ENCODE assay signal across 8 cellular contexts in the genomic region with DNA sequence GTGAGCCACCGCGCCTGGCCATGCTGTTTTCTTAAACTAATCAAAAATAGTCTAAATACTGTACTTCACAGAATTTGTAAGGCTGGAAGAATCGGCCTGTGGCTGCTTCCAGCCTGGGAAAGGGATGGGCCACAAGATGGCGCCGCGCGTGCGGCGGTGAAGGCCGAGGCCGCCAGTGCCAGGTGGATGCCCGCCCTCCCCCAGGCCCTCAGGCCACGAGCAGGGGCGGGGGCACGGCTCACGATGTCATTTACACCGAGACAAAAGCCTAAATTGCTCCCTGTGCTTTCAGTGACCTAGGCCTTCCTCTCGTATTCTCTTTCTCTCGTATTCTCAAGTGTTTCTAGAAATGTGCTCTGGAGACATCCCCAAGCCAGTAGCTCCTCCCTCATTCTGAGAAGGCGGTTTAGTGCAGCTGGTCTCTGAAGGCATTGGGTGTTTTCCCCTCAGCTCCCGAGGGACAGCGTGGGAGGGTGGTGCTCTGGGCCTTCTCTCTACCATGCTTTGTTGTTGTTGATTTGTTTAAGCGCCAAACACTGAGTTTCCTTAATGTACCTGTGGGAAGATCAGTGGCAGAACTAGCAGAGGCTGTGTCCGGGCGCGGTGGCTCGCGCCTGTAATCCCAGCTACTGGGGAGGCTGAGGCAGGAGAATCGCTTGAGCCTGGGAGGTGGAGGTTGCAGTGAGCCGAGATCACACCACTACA.
DNase-seq lines count a peak whose midpoint lies in the region; ATAC-seq and TF ChIP-seq lines count a peak whose summit lies in the region.

No MANE protein-coding gene starts in this region.

- peaks cover 17% of the 10 kb centered on the region for H3K4me1 Mint-ChIP-seq in chondrocyte (ENCODE audit: low read depth)

- no peak for DNase-seq in AG09309 (ENCODE audit: low read depth)
- peak; percentile 81 for DNase-seq in NCI-H2196 (lab: John Stamatoyannopoulos, UW; ENCODE audit: unreplicated experiment)
- peak; percentile 61 to 65 for DNase-seq in activated CD4-positive, alpha-beta T cell treated with anti-CD3 and anti-CD28 coated beads for 24 hours (ENCODE audit: low read depth in 2 of 2)
- DNase-seq in chondrocyte (ENCODE audit: low spot score) = peak; percentile 69
- peak; percentile 83 for DNase-seq in left lobe of liver (ENCODE audit: low spot score)
- peak; percentile 79 for DNase-seq in stimulated activated CD4-positive, alpha-beta T cell treated with anti-CD3 and anti-CD28 coated beads, Interleukin-2, amount 100 ng/mL, for 24 hours

- H3K27me3 Mint-ChIP-seq in chondrocyte (ENCODE audit: low read depth) = no peaks in the 10 kb centered on the region

- peak overlapping the region; percentile 65 for H3K27ac Mint-ChIP-seq in chondrocyte (ENCODE audit: unreplicated experiment)

- H3K4me3 Mint-ChIP-seq in chondrocyte (ENCODE audit: unreplicated experiment) = peak overlapping the region; percentile 63

- H3K4me3 ChIP-seq in AG09309 (ENCODE audit: control insufficient read depth, low read depth, low read length) = peak overlapping the region; percentile 41

- TF ChIP-seq CTCF in AG09309 (IDR thresholded peaks at IDR 0.05; ENCODE audit: control insufficient read depth, insufficient read depth, low read depth, low read length, missing control alignments) (peak; percentile 81), chondrocyte (IDR thresholded peaks at IDR 0.05) (peak; percentile 97)

- ATAC-seq in GM18873 (IDR thresholded peaks at IDR 0.05; ENCODE audit: low FRiP score, unreplicated experiment) = peak; percentile 86
- peak; percentile 81 for ATAC-seq in HG03135 (IDR thresholded peaks at IDR 0.05; ENCODE audit: unreplicated experiment)
- ATAC-seq in left lobe of liver = peak; percentile 93

- no peaks in the 10 kb centered on the region for H3K9me3 Mint-ChIP-seq in chondrocyte (ENCODE audit: low read depth)

- peaks cover 4% of the 10 kb centered on the region for H3K36me3 Mint-ChIP-seq in chondrocyte (ENCODE audit: low read depth)
